In genomic region chr19:4123615-4124568, GRCh38 we compare ENCODE assay signal across 8 cellular contexts. TPM values are rescaled to one million over a fixed set of nuclear protein-coding genes. Genes with fewer than 3 reads are reported as not detected.
DNase-seq lines count a peak whose midpoint lies in the region; ATAC-seq lines count a peak whose summit lies in the region.

Gene MAP2K2 (minus strand): TSS chr19:4124122. CDS start chr19:4123875, 247 bp downstream.

- peak within 1 kb of the TSS; percentile 89 to 100 (median 94) for H3K4me3 Mint-ChIP-seq in naive thymus-derived CD4-positive, alpha-beta T cell
- peak within 1 kb of the TSS; percentile 96 for H3K4me3 Mint-ChIP-seq in stimulated activated memory B cell treated with anti-CD40 and anti-IgM and Interleukin-4, amounts not matched to agents 10 μg/mL and 1 μg/mL and 100 μg/mL, for 72 hours

- no peaks in the 10 kb centered on the region for H3K27me3 Mint-ChIP-seq in naive thymus-derived CD4-positive, alpha-beta T cell
- no peaks in the 10 kb centered on the region for H3K27me3 Mint-ChIP-seq in stimulated activated memory B cell treated with anti-CD40 and anti-IgM and Interleukin-4, amounts not matched to agents 10 μg/mL and 1 μg/mL and 100 μg/mL, for 72 hours

- peak within 1 kb of the TSS; percentile 77 for H3K4me3 ChIP-seq in naive thymus-derived CD4-positive, alpha-beta T cell (ENCODE audit: low read length)

- POLR2A ChIA-PET in naive thymus-derived CD4-positive, alpha-beta T cell (lab: Charles Lee): interaction anchor here (0.9 to 1.0 kb wide), 3 partner anchors 9 to 58 kb away, joined by 3 to 6 read pairs (median 4); no protein-coding TSS in a partner anchor

- DNase-seq in DMS114 treated with DMSO at 0.1 percent for 48 hours (lab: John Stamatoyannopoulos, UW; ENCODE audit: unreplicated experiment): peak; percentile 65
- peak; percentile 84 to 86 for DNase-seq in Kasumi-1 (lab: John Stamatoyannopoulos, UW)
- DNase-seq in RKO (ENCODE audit: low spot score): peak; percentile 91
- DNase-seq in activated T-helper 1 cell treated with anti-CD3 and anti-CD28 coated beads, Interleukin-2, amount 50 U/mL, for 16 hours (ENCODE audit: low read depth in 1 of 2, low spot score in 1 of 2): peak; percentile 94
- peak; percentile 87 for DNase-seq in fibroblast of gingiva (ENCODE audit: low read depth)
- peak; percentile 91 to 99 (median 96) for DNase-seq in naive thymus-derived CD4-positive, alpha-beta T cell

- peaks cover 10 to 11% of the 10 kb centered on the region in 2 donors for H3K4me1 ChIP-seq in naive thymus-derived CD4-positive, alpha-beta T cell (ENCODE audit: control insufficient read depth in 2 of 2, insufficient read depth in 2 of 2, low read length in 2 of 2)

- ATAC-seq in GM21619 (IDR thresholded peaks at IDR 0.05; ENCODE audit: unreplicated experiment): peak; percentile 78
- peak; percentile 96 for ATAC-seq in naive thymus-derived CD4-positive, alpha-beta T cell
- ATAC-seq in stimulated activated memory B cell treated with anti-CD40 and anti-IgM and Interleukin-4, amounts not matched to agents 10 μg/mL and 1 μg/mL and 100 μg/mL, for 72 hours: peak; percentile 92

- CTCF ChIA-PET in naive thymus-derived CD4-positive, alpha-beta T cell (lab: Charles Lee): interaction anchor here (0.6 kb wide), 1 partner anchor 143 kb away, joined by 3 read pairs; no protein-coding TSS in a partner anchor

- H3K4me1 Mint-ChIP-seq in naive thymus-derived CD4-positive, alpha-beta T cell: peaks cover 17 to 31% (median 25%) of the 10 kb centered on the region in 7 donors
- H3K4me1 Mint-ChIP-seq in stimulated activated memory B cell treated with anti-CD40 and anti-IgM and Interleukin-4, amounts not matched to agents 10 μg/mL and 1 μg/mL and 100 μg/mL, for 72 hours: peaks cover 42% of the 10 kb centered on the region

- H3K27me3 ChIP-seq in naive thymus-derived CD4-positive, alpha-beta T cell (ENCODE audit: control insufficient read depth in 2 of 2, insufficient read depth in 2 of 2, low read length in 2 of 2): no peaks in the 10 kb centered on the region

- no peaks in the 10 kb centered on the region for H3K9me3 ChIP-seq in naive thymus-derived CD4-positive, alpha-beta T cell (ENCODE audit: control insufficient read depth in 2 of 3, low read length in 3 of 3)

- H3K36me3 ChIP-seq in naive thymus-derived CD4-positive, alpha-beta T cell (ENCODE audit: control insufficient read depth in 2 of 3, insufficient read depth in 3 of 3, low read length in 3 of 3): peaks cover 0 to 14% (median 0%) of the 10 kb centered on the region in 3 experiments

- peak within 1 kb of the TSS; percentile 80 for H3K27ac ChIP-seq in naive thymus-derived CD4-positive, alpha-beta T cell (ENCODE audit: low read depth, low read length)

- H3K27ac Mint-ChIP-seq in naive thymus-derived CD4-positive, alpha-beta T cell: peak within 1 kb of the TSS; percentile 89 to 97 (median 93)
- H3K27ac Mint-ChIP-seq in stimulated activated memory B cell treated with anti-CD40 and anti-IgM and Interleukin-4, amounts not matched to agents 10 μg/mL and 1 μg/mL and 100 μg/mL, for 72 hours: peak within 1 kb of the TSS; percentile 93

- H3K9me3 Mint-ChIP-seq in naive thymus-derived CD4-positive, alpha-beta T cell: no peaks in the 10 kb centered on the region
- H3K9me3 Mint-ChIP-seq in stimulated activated memory B cell treated with anti-CD40 and anti-IgM and Interleukin-4, amounts not matched to agents 10 μg/mL and 1 μg/mL and 100 μg/mL, for 72 hours: no peaks in the 10 kb centered on the region

- intact Hi-C loops in naive thymus-derived CD4-positive, alpha-beta T cell (cut with micrococcal nuclease): loop anchor here (1.0 to 5.0 kb wide), 12 partner anchors 9 to 513 kb away; partner anchors contain the start of genes ANKRD24 (in 2 of the 2), PIAS4 (in 2 of the 2), SIRT6 (in 2 of the 2) and ZBTB7A (in 2 of the 2)

- peaks cover 0 to 4% (median 0%) of the 10 kb centered on the region in 5 donors for H3K36me3 Mint-ChIP-seq in naive thymus-derived CD4-positive, alpha-beta T cell
- peaks cover 12% of the 10 kb centered on the region for H3K36me3 Mint-ChIP-seq in stimulated activated memory B cell treated with anti-CD40 and anti-IgM and Interleukin-4, amounts not matched to agents 10 μg/mL and 1 μg/mL and 100 μg/mL, for 72 hours

RNA-seq across cellular contexts. Expression of gene MAP2K2, which starts in this region (rescaled TPM):
- 100 to 1,000 TPM in 4 of 5 experiments, 10 to 100 TPM in 1; 87.4 to 162 (median 123) TPM for total RNA-seq in naive thymus-derived CD4-positive, alpha-beta T cell
- 10 to 100 TPM; 40.5 to 93.6 TPM for polyA plus RNA-seq in naive thymus-derived CD4-positive, alpha-beta T cell

Comparison
In these comparisons a context has a peak if more than half of its experiments do, and no peak if none do; other contexts are left out.
1. Peak in every context shown above with its lines: DNase-seq, ATAC-seq, H3K4me3 ChIP-seq and H3K27ac ChIP-seq.